9 cellular contexts compared by ENCODE assay signal in the genomic region with DNA sequence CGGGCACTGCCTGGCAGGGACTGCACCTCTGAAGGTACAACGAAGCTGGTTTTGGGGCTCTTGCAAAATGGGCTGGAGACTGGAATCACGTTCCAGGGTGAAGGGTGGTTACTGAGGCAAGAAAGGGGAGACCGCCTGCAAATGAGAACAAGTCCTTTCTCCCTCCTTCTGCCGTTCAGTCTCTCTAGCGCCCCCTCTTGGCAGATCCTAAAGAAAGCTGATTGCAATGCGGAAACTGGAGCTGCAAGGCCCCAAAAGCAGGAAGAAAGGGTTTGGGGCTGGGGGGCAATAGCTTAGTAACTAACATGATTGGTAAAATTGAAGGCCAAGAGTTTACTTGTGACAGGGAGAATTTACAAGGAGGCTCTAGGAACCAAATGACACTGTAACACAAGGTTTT.
DNase-seq lines count a peak whose midpoint lies in the region; ATAC-seq and TF ChIP-seq lines count a peak whose summit lies in the region.
"Had no signal": no experiment of that assay in that cellular context is flagged by ENCODE, and none has a peak within 500 bp of the region (broad histone marks: within the 10 kb centered on the region; RNA-seq: fewer than 3 reads in every experiment).

No MANE protein-coding gene starts in this region.

- H3K4me3 ChIP-seq in neural progenitor cell (no peak overlapping the region), thyroid gland (replicated peaks in 1 of 3) (no peak overlapping the region)
- H3K4me3 ChIP-seq: skin epidermis had no signal

- H3K27me3 ChIP-seq in neural progenitor cell (no peaks in the 10 kb centered on the region), thyroid gland (no peaks in the 10 kb centered on the region)

- H3K27ac ChIP-seq in neural progenitor cell (no peak overlapping the region), thyroid gland (no peak overlapping the region)
- H3K27ac ChIP-seq: skin epidermis had no signal

- no peaks in the 10 kb centered on the region for H3F3A ChIP-seq in neural progenitor cell (ENCODE audit: low read depth)

- H3K4me2 ChIP-seq in neural progenitor cell, result no peak overlapping the region

- H3K27me3 Mint-ChIP-seq in activated T-cell treated with anti-CD3 and anti-CD28 coated beads, Interleukin-2, amount 50 U/mL, for 24 hours, result peaks cover 2% of the 10 kb centered on the region
- no peaks in the 10 kb centered on the region for H3K27me3 Mint-ChIP-seq in activated naive CD8-positive, alpha-beta T cell treated with anti-CD3 and anti-CD28 coated beads, Interleukin-2, amount 50 U/mL, for 24 hours
- H3K27me3 Mint-ChIP-seq in neural progenitor cell (ENCODE audit: insufficient read depth, low read depth), result no peaks in the 10 kb centered on the region

- no peaks in the 10 kb centered on the region for H3K36me3 Mint-ChIP-seq in activated T-cell treated with anti-CD3 and anti-CD28 coated beads, Interleukin-2, amount 50 U/mL, for 24 hours (ENCODE audit: low read depth)
- no peaks in the 10 kb centered on the region for H3K36me3 Mint-ChIP-seq in activated naive CD8-positive, alpha-beta T cell treated with anti-CD3 and anti-CD28 coated beads, Interleukin-2, amount 50 U/mL, for 24 hours (ENCODE audit: low read depth)
- no peaks in the 10 kb centered on the region for H3K36me3 Mint-ChIP-seq in neural progenitor cell

- no peak overlapping the region for H3K4me3 Mint-ChIP-seq in activated T-cell treated with anti-CD3 and anti-CD28 coated beads, Interleukin-2, amount 50 U/mL, for 24 hours
- no peak overlapping the region for H3K4me3 Mint-ChIP-seq in activated naive CD8-positive, alpha-beta T cell treated with anti-CD3 and anti-CD28 coated beads, Interleukin-2, amount 50 U/mL, for 24 hours
- H3K4me3 Mint-ChIP-seq in neural progenitor cell, result no peak overlapping the region

- H3K9me3 ChIP-seq in neural progenitor cell (ENCODE audit: low read depth), result no peaks in the 10 kb centered on the region
- H3K9me3 ChIP-seq in thyroid gland, result no peaks in the 10 kb centered on the region

- H3K9me3 Mint-ChIP-seq in activated T-cell treated with anti-CD3 and anti-CD28 coated beads, Interleukin-2, amount 50 U/mL, for 24 hours, result no peaks in the 10 kb centered on the region
- no peaks in the 10 kb centered on the region for H3K9me3 Mint-ChIP-seq in activated naive CD8-positive, alpha-beta T cell treated with anti-CD3 and anti-CD28 coated beads, Interleukin-2, amount 50 U/mL, for 24 hours
- H3K9me3 Mint-ChIP-seq in neural progenitor cell, result no peaks in the 10 kb centered on the region

- peak; percentile 27 to 34 for DNase-seq in activated T-cell treated with anti-CD3 and anti-CD28 coated beads, Interleukin-2, amount 50 U/mL, for 48 hours
- DNase-seq in activated T-cell treated with anti-CD3 and anti-CD28 coated beads, Interleukin-2, amount 50 U/mL, for 24 hours, result no peak
- peak; percentile 29 for DNase-seq in activated naive CD8-positive, alpha-beta T cell treated with anti-CD3 and anti-CD28 coated beads, Interleukin-2, amount 50 U/mL, for 24 hours
- DNase-seq in neural progenitor cell (ENCODE audit: low spot score) (peak; percentile 73), NCI-H2171 treated with DMSO at 0.1 percent for 48 hours (lab: John Stamatoyannopoulos, UW) (no peak), thyroid gland (no peak), OCI-M2 (lab: John Stamatoyannopoulos, UW; ENCODE audit: unreplicated experiment) (no peak)

- TF ChIP-seq CTCF in neural progenitor cell (IDR thresholded peaks at IDR 0.05) (peak; percentile 84), thyroid gland (IDR thresholded peaks at IDR 0.05) (no peak)

- H3K79me2 ChIP-seq in neural progenitor cell (ENCODE audit: low read depth), result no peaks in the 10 kb centered on the region

- H3K4me1 ChIP-seq in neural progenitor cell (no peaks in the 10 kb centered on the region), thyroid gland (no peaks in the 10 kb centered on the region)

- TF ChIP-seq RAD21 in Ishikawa (IDR thresholded peaks at IDR 0.05; ENCODE audit: low read depth), result peak; percentile 52

- no peak overlapping the region for H3K9ac ChIP-seq in neural progenitor cell

- no peak overlapping the region for H3K27ac Mint-ChIP-seq in activated T-cell treated with anti-CD3 and anti-CD28 coated beads, Interleukin-2, amount 50 U/mL, for 24 hours
- no peak overlapping the region for H3K27ac Mint-ChIP-seq in activated naive CD8-positive, alpha-beta T cell treated with anti-CD3 and anti-CD28 coated beads, Interleukin-2, amount 50 U/mL, for 24 hours
- H3K27ac Mint-ChIP-seq in neural progenitor cell, result no peak overlapping the region

- no peaks in the 10 kb centered on the region for H3K4me1 Mint-ChIP-seq in activated T-cell treated with anti-CD3 and anti-CD28 coated beads, Interleukin-2, amount 50 U/mL, for 24 hours (ENCODE audit: low read depth)
- no peaks in the 10 kb centered on the region for H3K4me1 Mint-ChIP-seq in activated naive CD8-positive, alpha-beta T cell treated with anti-CD3 and anti-CD28 coated beads, Interleukin-2, amount 50 U/mL, for 24 hours
- no peaks in the 10 kb centered on the region for H3K4me1 Mint-ChIP-seq in neural progenitor cell

- H4K20me1 ChIP-seq in neural progenitor cell (ENCODE audit: low read depth), result no peaks in the 10 kb centered on the region

- H2AFZ ChIP-seq in neural progenitor cell (replicated peaks), result peak overlapping the region; percentile 28

- intact Hi-C loops in thyroid gland (cut with DNase I), result no loop called here

- H3K36me3 ChIP-seq in neural progenitor cell (no peaks in the 10 kb centered on the region), thyroid gland (no peaks in the 10 kb centered on the region)

- no peak for TF ChIP-seq POLR2A in thyroid gland (IDR thresholded peaks at IDR 0.05)

- ATAC-seq in activated naive CD8-positive, alpha-beta T cell treated with anti-CD3 and anti-CD28 coated beads, Interleukin-2, amount 50 U/mL, for 24 hours, result no peak

- WGBS in thyroid gland, 2 donors, result 38 to 45% methylated on average over 7 of the region's 7 CpGs

- no peak for TF ChIP-seq EP300 in Ishikawa (IDR thresholded peaks at IDR 0.05; ENCODE audit: borderline replicate concordance)

TF ChIP-seq in Ishikawa, 13 proteins besides CTCF, POLR2A, EP300 and RAD21:
- TF ChIP-seq FOXM1 (IDR thresholded peaks at IDR 0.05; ENCODE audit: borderline replicate concordance, low read depth) (no peak), NFIC (IDR thresholded peaks at IDR 0.05) (no peak), ZBTB7A (IDR thresholded peaks at IDR 0.05; ENCODE audit: low read depth) (no peak), CREB1 (IDR thresholded peaks at IDR 0.05; ENCODE audit: low read depth) (no peak), YY1 (IDR thresholded peaks at IDR 0.05; ENCODE audit: low read depth) (no peak), TCF12 (IDR thresholded peaks at IDR 0.05; ENCODE audit: low read depth) (no peak), EGR1 (IDR thresholded peaks at IDR 0.05) (no peak), CEBPB (IDR thresholded peaks at IDR 0.05) (no peak), TAF1 (IDR thresholded peaks at IDR 0.05; ENCODE audit: low read depth) (no peak), TEAD4 (IDR thresholded peaks at IDR 0.05) (no peak)
- TF ChIP-seq, protein P1, sequence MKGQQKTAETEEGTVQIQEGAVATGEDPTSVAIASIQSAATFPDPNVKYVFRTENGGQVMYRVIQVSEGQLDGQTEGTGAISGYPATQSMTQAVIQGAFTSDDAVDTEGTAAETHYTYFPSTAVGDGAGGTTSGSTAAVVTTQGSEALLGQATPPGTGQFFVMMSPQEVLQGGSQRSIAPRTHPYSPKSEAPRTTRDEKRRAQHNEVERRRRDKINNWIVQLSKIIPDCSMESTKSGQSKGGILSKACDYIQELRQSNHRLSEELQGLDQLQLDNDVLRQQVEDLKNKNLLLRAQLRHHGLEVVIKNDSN (IDR thresholded peaks at IDR 0.05), result no peak
- TF ChIP-seq, protein P2, sequence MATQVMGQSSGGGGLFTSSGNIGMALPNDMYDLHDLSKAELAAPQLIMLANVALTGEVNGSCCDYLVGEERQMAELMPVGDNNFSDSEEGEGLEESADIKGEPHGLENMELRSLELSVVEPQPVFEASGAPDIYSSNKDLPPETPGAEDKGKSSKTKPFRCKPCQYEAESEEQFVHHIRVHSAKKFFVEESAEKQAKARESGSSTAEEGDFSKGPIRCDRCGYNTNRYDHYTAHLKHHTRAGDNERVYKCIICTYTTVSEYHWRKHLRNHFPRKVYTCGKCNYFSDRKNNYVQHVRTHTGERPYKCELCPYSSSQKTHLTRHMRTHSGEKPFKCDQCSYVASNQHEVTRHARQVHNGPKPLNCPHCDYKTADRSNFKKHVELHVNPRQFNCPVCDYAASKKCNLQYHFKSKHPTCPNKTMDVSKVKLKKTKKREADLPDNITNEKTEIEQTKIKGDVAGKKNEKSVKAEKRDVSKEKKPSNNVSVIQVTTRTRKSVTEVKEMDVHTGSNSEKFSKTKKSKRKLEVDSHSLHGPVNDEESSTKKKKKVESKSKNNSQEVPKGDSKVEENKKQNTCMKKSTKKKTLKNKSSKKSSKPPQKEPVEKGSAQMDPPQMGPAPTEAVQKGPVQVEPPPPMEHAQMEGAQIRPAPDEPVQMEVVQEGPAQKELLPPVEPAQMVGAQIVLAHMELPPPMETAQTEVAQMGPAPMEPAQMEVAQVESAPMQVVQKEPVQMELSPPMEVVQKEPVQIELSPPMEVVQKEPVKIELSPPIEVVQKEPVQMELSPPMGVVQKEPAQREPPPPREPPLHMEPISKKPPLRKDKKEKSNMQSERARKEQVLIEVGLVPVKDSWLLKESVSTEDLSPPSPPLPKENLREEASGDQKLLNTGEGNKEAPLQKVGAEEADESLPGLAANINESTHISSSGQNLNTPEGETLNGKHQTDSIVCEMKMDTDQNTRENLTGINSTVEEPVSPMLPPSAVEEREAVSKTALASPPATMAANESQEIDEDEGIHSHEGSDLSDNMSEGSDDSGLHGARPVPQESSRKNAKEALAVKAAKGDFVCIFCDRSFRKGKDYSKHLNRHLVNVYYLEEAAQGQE (IDR thresholded peaks at IDR 0.05; ENCODE audit: low read depth), result no peak
- TF ChIP-seq, protein P3, sequence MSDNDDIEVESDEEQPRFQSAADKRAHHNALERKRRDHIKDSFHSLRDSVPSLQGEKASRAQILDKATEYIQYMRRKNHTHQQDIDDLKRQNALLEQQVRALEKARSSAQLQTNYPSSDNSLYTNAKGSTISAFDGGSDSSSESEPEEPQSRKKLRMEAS (IDR thresholded peaks at IDR 0.05), result no peak

Comparison
In these comparisons a context has a peak if more than half of its experiments do, and no peak if none do; other contexts are left out.
1. DNase-seq: peak in activated T-cell treated with anti-CD3 and anti-CD28 coated beads, Interleukin-2, amount 50 U/mL, for 48 hours (2 of 2), activated naive CD8-positive, alpha-beta T cell treated with anti-CD3 and anti-CD28 coated beads, Interleukin-2, amount 50 U/mL, for 24 hours (single experiment) and neural progenitor cell (single experiment); none in activated T-cell treated with anti-CD3 and anti-CD28 coated beads, Interleukin-2, amount 50 U/mL, for 24 hours (single experiment), NCI-H2171 treated with DMSO at 0.1 percent for 48 hours (single experiment), thyroid gland (0 of 2) and OCI-M2 (single experiment).